ENCODE assay signal across 1 cellular context in the genomic region with DNA sequence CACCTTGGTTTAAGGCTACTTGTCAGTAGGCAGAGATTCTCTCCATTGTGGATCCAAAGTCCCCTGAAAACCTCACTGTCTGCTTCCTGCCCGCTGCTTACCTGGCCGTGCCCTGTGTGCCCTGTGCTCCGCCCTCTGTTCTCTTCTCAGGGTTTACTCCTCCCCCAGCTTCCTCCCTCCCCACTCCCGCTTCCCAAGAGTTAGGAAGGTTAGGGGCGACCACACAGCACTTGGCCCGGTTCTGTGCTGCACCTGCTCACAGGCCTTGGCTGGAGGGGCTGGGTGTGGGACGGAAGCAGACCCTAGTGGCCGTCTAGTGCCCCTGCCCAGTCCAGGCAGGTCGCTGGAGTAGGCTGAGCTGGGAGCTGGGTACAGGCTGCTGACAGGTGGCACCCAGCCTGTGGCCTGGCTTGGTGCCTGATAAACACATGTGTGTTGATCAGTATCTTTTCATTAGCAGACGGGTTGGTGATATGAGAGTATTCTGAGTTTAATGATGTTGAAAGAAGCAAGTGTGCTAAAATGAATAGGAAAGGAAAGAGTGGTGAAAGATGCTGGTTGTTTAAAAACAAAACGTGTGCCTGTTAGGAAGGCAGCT.
TF ChIP-seq lines count a peak whose summit lies in the region.

No MANE protein-coding gene starts in this region.

TF ChIP-seq in GM23338, 12 proteins besides CTCF, POLR2A, EP300 and RAD21 (continued from another document):
- TF ChIP-seq, protein P1, sequence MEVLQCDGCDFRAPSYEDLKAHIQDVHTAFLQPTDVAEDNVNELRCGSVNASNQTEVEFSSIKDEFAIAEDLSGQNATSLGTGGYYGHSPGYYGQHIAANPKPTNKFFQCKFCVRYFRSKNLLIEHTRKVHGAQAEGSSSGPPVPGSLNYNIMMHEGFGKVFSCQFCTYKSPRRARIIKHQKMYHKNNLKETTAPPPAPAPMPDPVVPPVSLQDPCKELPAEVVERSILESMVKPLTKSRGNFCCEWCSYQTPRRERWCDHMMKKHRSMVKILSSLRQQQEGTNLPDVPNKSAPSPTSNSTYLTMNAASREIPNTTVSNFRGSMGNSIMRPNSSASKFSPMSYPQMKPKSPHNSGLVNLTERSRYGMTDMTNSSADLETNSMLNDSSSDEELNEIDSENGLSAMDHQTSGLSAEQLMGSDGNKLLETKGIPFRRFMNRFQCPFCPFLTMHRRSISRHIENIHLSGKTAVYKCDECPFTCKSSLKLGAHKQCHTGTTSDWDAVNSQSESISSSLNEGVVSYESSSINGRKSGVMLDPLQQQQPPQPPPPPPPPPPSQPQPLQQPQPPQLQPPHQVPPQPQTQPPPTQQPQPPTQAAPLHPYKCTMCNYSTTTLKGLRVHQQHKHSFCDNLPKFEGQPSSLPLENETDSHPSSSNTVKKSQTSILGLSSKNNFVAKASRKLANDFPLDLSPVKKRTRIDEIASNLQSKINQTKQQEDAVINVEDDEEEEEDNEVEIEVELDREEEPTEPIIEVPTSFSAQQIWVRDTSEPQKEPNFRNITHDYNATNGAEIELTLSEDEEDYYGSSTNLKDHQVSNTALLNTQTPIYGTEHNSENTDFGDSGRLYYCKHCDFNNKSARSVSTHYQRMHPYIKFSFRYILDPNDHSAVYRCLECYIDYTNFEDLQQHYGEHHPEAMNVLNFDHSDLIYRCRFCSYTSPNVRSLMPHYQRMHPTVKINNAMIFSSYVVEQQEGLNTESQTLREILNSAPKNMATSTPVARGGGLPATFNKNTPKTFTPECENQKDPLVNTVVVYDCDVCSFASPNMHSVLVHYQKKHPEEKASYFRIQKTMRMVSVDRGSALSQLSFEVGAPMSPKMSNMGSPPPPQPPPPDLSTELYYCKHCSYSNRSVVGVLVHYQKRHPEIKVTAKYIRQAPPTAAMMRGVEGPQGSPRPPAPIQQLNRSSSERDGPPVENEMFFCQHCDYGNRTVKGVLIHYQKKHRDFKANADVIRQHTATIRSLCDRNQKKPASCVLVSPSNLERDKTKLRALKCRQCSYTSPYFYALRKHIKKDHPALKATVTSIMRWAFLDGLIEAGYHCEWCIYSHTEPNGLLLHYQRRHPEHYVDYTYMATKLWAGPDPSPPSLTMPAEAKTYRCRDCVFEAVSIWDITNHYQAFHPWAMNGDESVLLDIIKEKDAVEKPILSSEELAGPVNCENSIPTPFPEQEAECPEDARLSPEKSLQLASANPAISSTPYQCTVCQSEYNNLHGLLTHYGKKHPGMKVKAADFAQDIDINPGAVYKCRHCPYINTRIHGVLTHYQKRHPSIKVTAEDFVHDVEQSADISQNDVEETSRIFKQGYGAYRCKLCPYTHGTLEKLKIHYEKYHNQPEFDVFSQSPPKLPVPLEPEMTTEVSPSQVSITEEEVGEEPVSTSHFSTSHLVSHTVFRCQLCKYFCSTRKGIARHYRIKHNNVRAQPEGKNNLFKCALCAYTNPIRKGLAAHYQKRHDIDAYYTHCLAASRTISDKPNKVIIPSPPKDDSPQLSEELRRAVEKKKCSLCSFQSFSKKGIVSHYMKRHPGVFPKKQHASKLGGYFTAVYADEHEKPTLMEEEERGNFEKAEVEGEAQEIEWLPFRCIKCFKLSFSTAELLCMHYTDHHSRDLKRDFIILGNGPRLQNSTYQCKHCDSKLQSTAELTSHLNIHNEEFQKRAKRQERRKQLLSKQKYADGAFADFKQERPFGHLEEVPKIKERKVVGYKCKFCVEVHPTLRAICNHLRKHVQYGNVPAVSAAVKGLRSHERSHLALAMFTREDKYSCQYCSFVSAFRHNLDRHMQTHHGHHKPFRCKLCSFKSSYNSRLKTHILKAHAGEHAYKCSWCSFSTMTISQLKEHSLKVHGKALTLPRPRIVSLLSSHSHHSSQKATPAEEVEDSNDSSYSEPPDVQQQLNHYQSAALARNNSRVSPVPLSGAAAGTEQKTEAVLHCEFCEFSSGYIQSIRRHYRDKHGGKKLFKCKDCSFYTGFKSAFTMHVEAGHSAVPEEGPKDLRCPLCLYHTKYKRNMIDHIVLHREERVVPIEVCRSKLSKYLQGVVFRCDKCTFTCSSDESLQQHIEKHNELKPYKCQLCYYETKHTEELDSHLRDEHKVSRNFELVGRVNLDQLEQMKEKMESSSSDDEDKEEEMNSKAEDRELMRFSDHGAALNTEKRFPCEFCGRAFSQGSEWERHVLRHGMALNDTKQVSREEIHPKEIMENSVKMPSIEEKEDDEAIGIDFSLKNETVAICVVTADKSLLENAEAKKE (CRISPR knock-in tag; IDR thresholded peaks at IDR 0.05): no peak
- no peak for TF ChIP-seq NANOG (IDR thresholded peaks at IDR 0.05; ENCODE audit: borderline replicate concordance)
- no peak for TF ChIP-seq EZH2 (IDR thresholded peaks at IDR 0.05; ENCODE audit: low read depth, unreplicated experiment)
- no peak for TF ChIP-seq POLR2AphosphoS5 (IDR thresholded peaks at IDR 0.05; ENCODE audit: low read depth)
- TF ChIP-seq ZNF331 (CRISPR knock-in tag; IDR thresholded peaks at IDR 0.05; ENCODE audit: low read depth): no peak
- TF ChIP-seq, protein P2, sequence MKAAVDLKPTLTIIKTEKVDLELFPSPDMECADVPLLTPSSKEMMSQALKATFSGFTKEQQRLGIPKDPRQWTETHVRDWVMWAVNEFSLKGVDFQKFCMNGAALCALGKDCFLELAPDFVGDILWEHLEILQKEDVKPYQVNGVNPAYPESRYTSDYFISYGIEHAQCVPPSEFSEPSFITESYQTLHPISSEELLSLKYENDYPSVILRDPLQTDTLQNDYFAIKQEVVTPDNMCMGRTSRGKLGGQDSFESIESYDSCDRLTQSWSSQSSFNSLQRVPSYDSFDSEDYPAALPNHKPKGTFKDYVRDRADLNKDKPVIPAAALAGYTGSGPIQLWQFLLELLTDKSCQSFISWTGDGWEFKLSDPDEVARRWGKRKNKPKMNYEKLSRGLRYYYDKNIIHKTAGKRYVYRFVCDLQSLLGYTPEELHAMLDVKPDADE (IDR thresholded peaks at IDR 0.05): no peak
- no peak for TF ChIP-seq STAT1 (IDR thresholded peaks at IDR 0.05; ENCODE audit: unreplicated experiment)
- TF ChIP-seq, protein P3, sequence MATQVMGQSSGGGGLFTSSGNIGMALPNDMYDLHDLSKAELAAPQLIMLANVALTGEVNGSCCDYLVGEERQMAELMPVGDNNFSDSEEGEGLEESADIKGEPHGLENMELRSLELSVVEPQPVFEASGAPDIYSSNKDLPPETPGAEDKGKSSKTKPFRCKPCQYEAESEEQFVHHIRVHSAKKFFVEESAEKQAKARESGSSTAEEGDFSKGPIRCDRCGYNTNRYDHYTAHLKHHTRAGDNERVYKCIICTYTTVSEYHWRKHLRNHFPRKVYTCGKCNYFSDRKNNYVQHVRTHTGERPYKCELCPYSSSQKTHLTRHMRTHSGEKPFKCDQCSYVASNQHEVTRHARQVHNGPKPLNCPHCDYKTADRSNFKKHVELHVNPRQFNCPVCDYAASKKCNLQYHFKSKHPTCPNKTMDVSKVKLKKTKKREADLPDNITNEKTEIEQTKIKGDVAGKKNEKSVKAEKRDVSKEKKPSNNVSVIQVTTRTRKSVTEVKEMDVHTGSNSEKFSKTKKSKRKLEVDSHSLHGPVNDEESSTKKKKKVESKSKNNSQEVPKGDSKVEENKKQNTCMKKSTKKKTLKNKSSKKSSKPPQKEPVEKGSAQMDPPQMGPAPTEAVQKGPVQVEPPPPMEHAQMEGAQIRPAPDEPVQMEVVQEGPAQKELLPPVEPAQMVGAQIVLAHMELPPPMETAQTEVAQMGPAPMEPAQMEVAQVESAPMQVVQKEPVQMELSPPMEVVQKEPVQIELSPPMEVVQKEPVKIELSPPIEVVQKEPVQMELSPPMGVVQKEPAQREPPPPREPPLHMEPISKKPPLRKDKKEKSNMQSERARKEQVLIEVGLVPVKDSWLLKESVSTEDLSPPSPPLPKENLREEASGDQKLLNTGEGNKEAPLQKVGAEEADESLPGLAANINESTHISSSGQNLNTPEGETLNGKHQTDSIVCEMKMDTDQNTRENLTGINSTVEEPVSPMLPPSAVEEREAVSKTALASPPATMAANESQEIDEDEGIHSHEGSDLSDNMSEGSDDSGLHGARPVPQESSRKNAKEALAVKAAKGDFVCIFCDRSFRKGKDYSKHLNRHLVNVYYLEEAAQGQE (IDR thresholded peaks at IDR 0.05; ENCODE audit: unreplicated experiment): no peak
- no peak for TF ChIP-seq CREB1 (CRISPR knock-in tag; IDR thresholded peaks at IDR 0.05; ENCODE audit: low read depth)
